ENCODE assay signal across 1 cellular context in the genomic region with DNA sequence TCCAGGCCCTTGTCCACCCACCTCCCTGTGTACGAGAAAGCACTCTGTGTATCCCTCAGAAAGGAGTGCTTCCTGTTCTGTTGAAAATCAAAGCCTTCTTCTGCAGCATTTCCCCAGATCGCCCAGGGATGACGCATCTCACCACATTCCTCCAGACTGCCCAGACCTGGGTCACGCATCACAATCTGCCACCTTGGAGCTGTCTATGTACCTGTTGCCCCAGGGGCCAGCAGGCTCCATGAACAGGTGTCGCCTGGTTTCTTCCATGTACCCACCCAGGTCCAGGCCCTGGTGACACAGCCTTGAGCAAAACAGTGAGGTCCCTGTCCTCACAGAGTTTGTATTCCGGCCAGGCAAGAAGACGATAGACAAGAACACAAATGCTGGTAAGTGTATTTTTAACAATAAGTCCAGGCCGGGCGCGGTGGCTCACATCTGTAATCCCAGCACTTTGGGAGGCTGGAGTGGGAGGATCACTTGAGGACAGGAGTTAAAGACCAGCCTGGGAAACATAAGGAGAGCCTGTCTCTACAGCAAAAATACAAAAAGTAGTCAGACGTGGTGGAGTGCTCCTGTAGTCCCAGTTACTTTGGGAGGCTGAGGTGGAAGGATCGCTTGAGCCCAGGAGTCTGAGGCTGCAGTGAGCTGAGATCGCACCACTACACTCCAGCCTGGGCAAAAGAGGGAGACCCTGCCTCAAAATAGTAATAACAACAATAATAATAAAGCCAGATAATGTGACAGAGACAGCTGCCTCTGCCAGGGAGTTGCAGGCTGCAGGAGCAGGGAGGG.
TF ChIP-seq lines count a peak whose summit lies in the region.

No MANE protein-coding gene starts in this region.

TF ChIP-seq in H1, 55 proteins besides CTCF, POLR2A, EP300 and RAD21 (continued from another document):
- TF ChIP-seq CBX8 (IDR thresholded peaks at IDR 0.05; ENCODE audit: borderline replicate concordance, low read depth, low read length) = no peak
- TF ChIP-seq CHD2 (IDR thresholded peaks at IDR 0.05; ENCODE audit: low read length) = no peak
- no peak for TF ChIP-seq ATF2 (IDR thresholded peaks at IDR 0.05; ENCODE audit: low read length)
- no peak for TF ChIP-seq CBX5 (IDR thresholded peaks at IDR 0.05; ENCODE audit: low read depth, low read length)
- TF ChIP-seq RNF2 (IDR thresholded peaks at IDR 0.05; ENCODE audit: borderline replicate concordance, low read depth, low read length, missing control alignments, poor library complexity, severe bottlenecking) = no peak
- no peak for TF ChIP-seq SP4 (IDR thresholded peaks at IDR 0.05; ENCODE audit: low read length)
- TF ChIP-seq SP1 (IDR thresholded peaks at IDR 0.05; ENCODE audit: low read depth, low read length) = no peak
TF ChIP-seq in H1: peak in this region for 0.
